Comparison of ENCODE assay signal across 1 cellular context in the genomic region with DNA sequence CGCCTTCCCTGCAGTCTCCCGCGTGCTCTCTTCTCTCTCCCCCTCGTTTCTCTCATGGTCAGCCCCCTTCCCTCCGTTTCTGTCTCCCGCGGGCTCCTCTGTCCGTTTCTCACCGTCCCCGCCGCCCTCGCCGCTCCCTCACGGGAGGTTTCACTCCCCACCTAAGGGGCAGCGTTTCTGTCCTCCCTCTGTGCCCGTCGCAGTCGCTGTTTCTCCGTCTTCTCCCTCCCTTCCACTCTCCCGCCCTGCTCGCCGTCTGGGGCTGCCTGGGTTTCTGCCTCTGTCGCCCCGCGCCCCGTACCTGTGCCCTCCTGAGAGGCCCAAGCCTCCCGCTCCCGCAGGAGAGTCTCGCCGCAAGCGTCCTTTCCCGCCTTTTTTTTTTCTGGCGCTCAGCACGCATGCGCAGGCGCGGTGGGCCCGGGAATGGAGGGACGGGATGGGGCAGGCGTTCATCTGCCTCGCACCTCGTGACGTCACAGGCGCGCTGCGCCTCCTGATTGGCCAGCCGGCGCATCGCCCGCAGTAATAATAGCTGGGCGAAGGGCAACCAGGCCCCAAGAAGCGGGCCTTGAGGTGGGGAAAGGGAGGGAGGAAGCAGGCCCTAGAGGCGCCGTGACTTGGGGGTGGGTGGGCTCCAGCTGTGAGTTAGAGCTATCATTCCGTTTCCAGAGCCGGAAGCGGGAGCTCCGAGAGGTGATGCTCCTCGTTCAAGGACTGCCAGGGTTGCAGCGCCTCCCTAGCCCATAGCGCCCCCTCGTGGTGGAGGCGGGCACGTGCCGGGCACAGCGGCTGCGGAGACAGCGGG.
TF ChIP-seq lines count a peak whose summit lies in the region.

No MANE protein-coding gene starts in this region.

TF ChIP-seq in K562, 482 proteins besides CTCF, POLR2A, EP300 and RAD21 (continued from another document and continues in another):
- no peak for TF ChIP-seq RBBP5 (IDR thresholded peaks at IDR 0.05; ENCODE audit: borderline replicate concordance, insufficient read depth, low read length, poor library complexity, severe bottlenecking)
- peak; percentile 29; the same call in 1 of the 2 replicates for TF ChIP-seq MIER1 (IDR thresholded peaks at IDR 0.05; ENCODE audit: low read depth)
- TF ChIP-seq ZNF324 (CRISPR knock-in tag; IDR thresholded peaks at IDR 0.05): no peak
- TF ChIP-seq, protein P1, sequence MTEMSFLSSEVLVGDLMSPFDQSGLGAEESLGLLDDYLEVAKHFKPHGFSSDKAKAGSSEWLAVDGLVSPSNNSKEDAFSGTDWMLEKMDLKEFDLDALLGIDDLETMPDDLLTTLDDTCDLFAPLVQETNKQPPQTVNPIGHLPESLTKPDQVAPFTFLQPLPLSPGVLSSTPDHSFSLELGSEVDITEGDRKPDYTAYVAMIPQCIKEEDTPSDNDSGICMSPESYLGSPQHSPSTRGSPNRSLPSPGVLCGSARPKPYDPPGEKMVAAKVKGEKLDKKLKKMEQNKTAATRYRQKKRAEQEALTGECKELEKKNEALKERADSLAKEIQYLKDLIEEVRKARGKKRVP (CRISPR knock-in tag; IDR thresholded peaks at IDR 0.05): no peak
- TF ChIP-seq ZNF217 (CRISPR knock-in tag; IDR thresholded peaks at IDR 0.05): peak; percentile 98
- TF ChIP-seq, protein P2, sequence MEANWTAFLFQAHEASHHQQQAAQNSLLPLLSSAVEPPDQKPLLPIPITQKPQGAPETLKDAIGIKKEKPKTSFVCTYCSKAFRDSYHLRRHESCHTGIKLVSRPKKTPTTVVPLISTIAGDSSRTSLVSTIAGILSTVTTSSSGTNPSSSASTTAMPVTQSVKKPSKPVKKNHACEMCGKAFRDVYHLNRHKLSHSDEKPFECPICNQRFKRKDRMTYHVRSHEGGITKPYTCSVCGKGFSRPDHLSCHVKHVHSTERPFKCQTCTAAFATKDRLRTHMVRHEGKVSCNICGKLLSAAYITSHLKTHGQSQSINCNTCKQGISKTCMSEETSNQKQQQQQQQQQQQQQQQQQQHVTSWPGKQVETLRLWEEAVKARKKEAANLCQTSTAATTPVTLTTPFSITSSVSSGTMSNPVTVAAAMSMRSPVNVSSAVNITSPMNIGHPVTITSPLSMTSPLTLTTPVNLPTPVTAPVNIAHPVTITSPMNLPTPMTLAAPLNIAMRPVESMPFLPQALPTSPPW (CRISPR knock-in tag; IDR thresholded peaks at IDR 0.05): peak; percentile 70
- TF ChIP-seq, protein P3, sequence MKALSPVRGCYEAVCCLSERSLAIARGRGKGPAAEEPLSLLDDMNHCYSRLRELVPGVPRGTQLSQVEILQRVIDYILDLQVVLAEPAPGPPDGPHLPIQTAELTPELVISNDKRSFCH (CRISPR knock-in tag; IDR thresholded peaks at IDR 0.05): no peak
- TF ChIP-seq, protein P3 (tag; IDR thresholded peaks at IDR 0.05): peak; percentile 65; the same call in 1 of the 2 replicates
- peak; percentile 48 for TF ChIP-seq GABPA (tag; conservative IDR thresholded peaks at IDR 0.05; ENCODE audit: low read depth)
- no peak for TF ChIP-seq RBM15 (IDR thresholded peaks at IDR 0.05; ENCODE audit: insufficient read depth, low read length)
- TF ChIP-seq ZNF12 (CRISPR knock-in tag; IDR thresholded peaks at IDR 0.05): 0 out of 2 replicates have a peak, but pooled peaks have one; percentile 56
- TF ChIP-seq RBM25 (IDR thresholded peaks at IDR 0.05; ENCODE audit: low read depth, low read length, severe bottlenecking): no peak
- 0 out of 2 replicates have a peak, but pooled peaks have one; percentile 32 for TF ChIP-seq JUN (IDR thresholded peaks at IDR 0.05; ENCODE audit: borderline replicate concordance, low read depth, low read length)
- peak; percentile 100 for TF ChIP-seq JUN (CRISPR knock-in tag; IDR thresholded peaks at IDR 0.05; ENCODE audit: borderline replicate concordance)
- no peak for TF ChIP-seq CCNT2 (IDR thresholded peaks at IDR 0.05; ENCODE audit: borderline replicate concordance, extremely low read depth, insufficient read length, low read depth, low read length)
- peak; percentile 94 for TF ChIP-seq CREB1 (IDR thresholded peaks at IDR 0.05)
- TF ChIP-seq CREB1 (CRISPR knock-in tag; IDR thresholded peaks at IDR 0.05): peak; percentile 99
- peak; percentile 98 for TF ChIP-seq NRF1 (conservative IDR thresholded peaks at IDR 0.05 in 1 of 2, IDR thresholded peaks at IDR 0.05 in 1 of 2)
- no peak for TF ChIP-seq FOSL1 (tag; conservative IDR thresholded peaks at IDR 0.05)
- TF ChIP-seq UBTF (IDR thresholded peaks at IDR 0.05; ENCODE audit: borderline replicate concordance in 1 of 2, low read depth in 2 of 2, low read length in 2 of 2): no peak
- TF ChIP-seq, protein P4, sequence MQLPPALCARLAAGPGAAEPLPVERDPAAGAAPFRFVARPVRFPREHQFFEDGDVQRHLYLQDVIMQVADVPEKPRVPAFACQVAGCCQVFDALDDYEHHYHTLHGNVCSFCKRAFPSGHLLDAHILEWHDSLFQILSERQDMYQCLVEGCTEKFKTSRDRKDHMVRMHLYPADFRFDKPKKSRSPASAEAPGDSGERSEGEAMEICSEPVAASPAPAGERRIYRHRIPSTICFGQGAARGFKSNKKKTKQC (CRISPR knock-in tag; IDR thresholded peaks at IDR 0.05): peak; percentile 100
- peak; percentile 97 for TF ChIP-seq ZBTB1 (CRISPR knock-in tag; IDR thresholded peaks at IDR 0.05; ENCODE audit: borderline replicate concordance, low read depth)
- peak; percentile 69; the same call in 1 of the 2 replicates for TF ChIP-seq TOE1 (IDR thresholded peaks at IDR 0.05; ENCODE audit: borderline replicate concordance)
- TF ChIP-seq TOE1 (CRISPR knock-in tag; IDR thresholded peaks at IDR 0.05; ENCODE audit: borderline replicate concordance, low read depth): peak; percentile 79; the same call in 1 of the 2 replicates
- 0 out of 2 replicates have a peak, but pooled peaks have one; percentile 5 for TF ChIP-seq PTBP1 (IDR thresholded peaks at IDR 0.05; ENCODE audit: low read depth, low read length)
- TF ChIP-seq TEAD4 (IDR thresholded peaks at IDR 0.05; ENCODE audit: low read length): no peak; the same call in none of the 2 replicates
- TF ChIP-seq TEAD4 (CRISPR knock-in tag; IDR thresholded peaks at IDR 0.05; ENCODE audit: borderline replicate concordance): peak; percentile 100
- peak; percentile 99 for TF ChIP-seq ZNF224 (CRISPR knock-in tag; IDR thresholded peaks at IDR 0.05)
- peak in 1 of 2 experiments; percentile 69; a peak in 2 of 4 replicates for TF ChIP-seq ARNT (IDR thresholded peaks at IDR 0.05)
- peak; percentile 96 for TF ChIP-seq KHSRP (IDR thresholded peaks at IDR 0.05)
- TF ChIP-seq, protein P5, sequence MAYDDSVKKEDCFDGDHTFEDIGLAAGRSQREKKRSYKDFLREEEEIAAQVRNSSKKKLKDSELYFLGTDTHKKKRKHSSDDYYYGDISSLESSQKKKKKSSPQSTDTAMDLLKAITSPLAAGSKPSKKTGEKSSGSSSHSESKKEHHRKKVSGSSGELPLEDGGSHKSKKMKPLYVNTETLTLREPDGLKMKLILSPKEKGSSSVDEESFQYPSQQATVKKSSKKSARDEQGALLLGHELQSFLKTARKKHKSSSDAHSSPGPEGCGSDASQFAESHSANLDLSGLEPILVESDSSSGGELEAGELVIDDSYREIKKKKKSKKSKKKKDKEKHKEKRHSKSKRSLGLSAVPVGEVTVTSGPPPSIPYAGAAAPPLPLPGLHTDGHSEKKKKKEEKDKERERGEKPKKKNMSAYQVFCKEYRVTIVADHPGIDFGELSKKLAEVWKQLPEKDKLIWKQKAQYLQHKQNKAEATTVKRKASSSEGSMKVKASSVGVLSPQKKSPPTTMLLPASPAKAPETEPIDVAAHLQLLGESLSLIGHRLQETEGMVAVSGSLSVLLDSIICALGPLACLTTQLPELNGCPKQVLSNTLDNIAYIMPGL (CRISPR knock-in tag; IDR thresholded peaks at IDR 0.05): peak; percentile 97
- TF ChIP-seq ZNF3 (CRISPR knock-in tag; IDR thresholded peaks at IDR 0.05): no peak
- TF ChIP-seq CC2D1A (IDR thresholded peaks at IDR 0.05): peak; percentile 73
- TF ChIP-seq, protein P6, sequence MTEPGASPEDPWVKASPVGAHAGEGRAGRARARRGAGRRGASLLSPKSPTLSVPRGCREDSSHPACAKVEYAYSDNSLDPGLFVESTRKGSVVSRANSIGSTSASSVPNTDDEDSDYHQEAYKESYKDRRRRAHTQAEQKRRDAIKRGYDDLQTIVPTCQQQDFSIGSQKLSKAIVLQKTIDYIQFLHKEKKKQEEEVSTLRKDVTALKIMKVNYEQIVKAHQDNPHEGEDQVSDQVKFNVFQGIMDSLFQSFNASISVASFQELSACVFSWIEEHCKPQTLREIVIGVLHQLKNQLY (CRISPR knock-in tag; conservative IDR thresholded peaks at IDR 0.05): peak in 1 of 2 experiments; percentile 97; a peak in 2 of 4 replicates
- no peak for TF ChIP-seq GABPB2 (CRISPR knock-in tag; conservative IDR thresholded peaks at IDR 0.05)
- no peak for TF ChIP-seq ZNF133 (CRISPR knock-in tag; IDR thresholded peaks at IDR 0.05)
- TF ChIP-seq POLR2AphosphoS5 (IDR thresholded peaks at IDR 0.05; ENCODE audit: control insufficient read depth, insufficient read depth, low read depth, low read length): no peak
- no peak for TF ChIP-seq POLR3A (IDR thresholded peaks at IDR 0.05; ENCODE audit: borderline replicate concordance, extremely low read depth, insufficient read depth, insufficient read length)
- 0 out of 2 replicates have a peak, but pooled peaks have one; percentile 54 for TF ChIP-seq NFRKB (IDR thresholded peaks at IDR 0.05; ENCODE audit: low read depth)
- TF ChIP-seq IRF2 (CRISPR knock-in tag; IDR thresholded peaks at IDR 0.05): peak; percentile 95
- peak; percentile 33; the same call in 1 of the 2 replicates for TF ChIP-seq TAF7 (tag; IDR thresholded peaks at IDR 0.05)
- TF ChIP-seq HES1 (IDR thresholded peaks at IDR 0.05; ENCODE audit: low read depth): 0 out of 2 replicates have a peak, but pooled peaks have one; percentile 25
- no peak for TF ChIP-seq NR2C1 (IDR thresholded peaks at IDR 0.05)
- 0 out of 2 replicates have a peak, but pooled peaks have one; percentile 15 for TF ChIP-seq NR2C1 (tag; IDR thresholded peaks at IDR 0.05)
- TF ChIP-seq FOXP1 (CRISPR knock-in tag; IDR thresholded peaks at IDR 0.05): peak; percentile 100
- no peak for TF ChIP-seq GATAD2A (IDR thresholded peaks at IDR 0.05)
- no peak for TF ChIP-seq MED1 (CRISPR knock-in tag; IDR thresholded peaks at IDR 0.05; ENCODE audit: borderline replicate concordance)
- peak; percentile 97 for TF ChIP-seq ZNF384 (IDR thresholded peaks at IDR 0.05; ENCODE audit: low read depth, low read length)
- no peak for TF ChIP-seq PCBP2 (IDR thresholded peaks at IDR 0.05; ENCODE audit: low read depth, low read length, poor library complexity, severe bottlenecking)
- no peak for TF ChIP-seq FOXJ2 (tag; IDR thresholded peaks at IDR 0.05)
- TF ChIP-seq ZNF134 (CRISPR knock-in tag; conservative IDR thresholded peaks at IDR 0.05): no peak
- peak; percentile 96 for TF ChIP-seq ZBTB12 (CRISPR knock-in tag; IDR thresholded peaks at IDR 0.05)
